In the genomic region with DNA sequence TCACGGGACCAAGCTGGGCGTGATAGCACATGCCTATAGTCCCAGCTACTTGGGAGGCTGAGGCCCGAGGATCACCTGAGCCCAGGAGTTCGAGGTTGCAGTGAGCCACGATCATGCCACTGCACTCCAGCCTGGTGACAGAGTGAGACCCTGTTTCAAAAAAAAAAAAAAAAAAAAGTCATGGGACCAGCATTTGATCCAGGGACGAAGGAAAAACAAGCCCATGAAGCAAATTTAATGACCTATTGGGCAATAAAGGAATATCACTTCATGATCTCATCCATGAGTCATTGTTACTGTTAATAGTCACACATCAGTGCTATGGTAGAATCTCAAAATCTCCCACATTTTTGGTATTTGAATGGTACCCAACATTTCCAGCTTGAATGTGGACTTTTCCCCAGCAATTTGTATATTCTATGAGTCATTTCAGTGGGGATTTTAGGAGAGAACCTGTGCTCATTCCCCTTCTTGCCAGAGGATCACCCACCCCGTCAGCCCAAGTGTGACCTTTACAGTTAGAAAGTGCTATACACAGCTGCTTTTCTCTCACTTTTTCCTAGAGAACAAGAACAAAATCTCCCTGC, we compare ENCODE assay signal across 10 cellular contexts. TPM values are rescaled to one million over a fixed set of nuclear protein-coding genes. Genes with fewer than 3 reads are reported as not detected.
DNase-seq lines count a peak whose midpoint lies in the region; ATAC-seq, FAIRE-seq and TF ChIP-seq lines count a peak whose summit lies in the region.
"Had no signal": no experiment of that assay in that cellular context is flagged by ENCODE, and none has a peak within 500 bp of the region (broad histone marks: within the 10 kb centered on the region; RNA-seq: fewer than 3 reads in every experiment).

No MANE protein-coding gene starts in this region.

- H3K27me3 ChIP-seq in K562 (ENCODE audit: control insufficient read depth in 2 of 2, insufficient read depth in 2 of 2, low read length in 2 of 2): no peaks in the 10 kb centered on the region

- H3K9ac ChIP-seq in K562 (ENCODE audit: insufficient read depth in 1 of 2, low read depth in 2 of 2, low read length in 2 of 2): no peak overlapping the region

- no peaks in the 10 kb centered on the region for H3K79me2 ChIP-seq in K562 (ENCODE audit: control insufficient read depth, insufficient read depth, low read length)

- POLR2A ChIA-PET in K562 (lab: Yijun Ruan, JAX): interaction anchor here (0.7 to 1.3 kb wide), 2 partner anchors 19 to 90 kb away, joined by 3 to 4 read pairs; no protein-coding TSS in a partner anchor

- no peak for DNase-seq in activated naive CD4-positive, alpha-beta T cell treated with anti-CD3 and anti-CD28 coated beads, Interleukin-2, amount 10 ng/mL, durations not matched to agents 7 days and 5 days
- DNase-seq in activated naive CD4-positive, alpha-beta T cell (lab: John Stamatoyannopoulos, UW): no peak
- DNase-seq in K562 (ENCODE audit: extremely low read depth in 1 of 4, low spot score in 3 of 4) (no peak), left colon (no peak), urothelium cell line (ENCODE audit: low spot score) (peak; percentile 51), NCI-H510A (lab: John Stamatoyannopoulos, UW) (no peak), T-helper 1 cell (no peak)
- DNase-seq: COR-L47, head of caudate nucleus had no signal

- H3K36me3 ChIP-seq in K562 (ENCODE audit: control insufficient read depth, insufficient read depth, low read length): no peaks in the 10 kb centered on the region

- intact Hi-C loops in K562 (cut with micrococcal nuclease): no loop called here
- intact Hi-C loops in left colon (cut with DNase I, micrococcal nuclease): no loop called here

- H3K4me3 Mint-ChIP-seq in activated naive CD4-positive, alpha-beta T cell treated with anti-CD3 and anti-CD28 coated beads, Interleukin-2, amount 10 ng/mL, durations not matched to agents 7 days and 5 days: no peak overlapping the region

- ATAC-seq in K562 (no peak), left colon (peak; percentile 35), HG03095 (IDR thresholded peaks at IDR 0.05; ENCODE audit: unreplicated experiment) (no peak)

- no peaks in the 10 kb centered on the region for H4K20me1 ChIP-seq in K562 (replicated peaks; ENCODE audit: control insufficient read depth, insufficient read depth, low read length)

- CTCF ChIA-PET in activated naive CD4-positive, alpha-beta T cell treated with anti-CD3 and anti-CD28 coated beads, Interleukin-2, amount 10 ng/mL, durations not matched to agents 7 days and 5 days (lab: Charles Lee): interaction anchor here (1.1 kb wide), 1 partner anchor 18 kb away, joined by 3 read pairs; no protein-coding TSS in a partner anchor
- CTCF ChIA-PET in K562 (lab: Yijun Ruan, JAX; ENCODE audit: low intra/inter-chr PET ratio): no interaction called here

- H3K4me2 ChIP-seq in K562 (ENCODE audit: insufficient read depth, low read length): no peak overlapping the region

- H3K27ac Mint-ChIP-seq in activated naive CD4-positive, alpha-beta T cell treated with anti-CD3 and anti-CD28 coated beads, Interleukin-2, amount 10 ng/mL, durations not matched to agents 7 days and 5 days: peak overlapping the region; percentile 4

- TF ChIP-seq EP300 in K562 (IDR thresholded peaks at IDR 0.05; ENCODE audit: low read length): no peak

- no peaks in the 10 kb centered on the region for H3K9me1 ChIP-seq in K562 (ENCODE audit: control insufficient read depth, insufficient read depth, low read length)

- no peaks in the 10 kb centered on the region for H3K27me3 Mint-ChIP-seq in activated naive CD4-positive, alpha-beta T cell treated with anti-CD3 and anti-CD28 coated beads, Interleukin-2, amount 10 ng/mL, durations not matched to agents 7 days and 5 days

- H3K27ac ChIP-seq in K562 (ENCODE audit: extremely low read depth, low read depth, low read length): no peak overlapping the region

- BruUV-seq in K562 (replicated peaks; lab: Mats Ljungman, UMichigan): no TSS peak

- H3K36me3 Mint-ChIP-seq in activated naive CD4-positive, alpha-beta T cell treated with anti-CD3 and anti-CD28 coated beads, Interleukin-2, amount 10 ng/mL, durations not matched to agents 7 days and 5 days: peaks cover 19% of the 10 kb centered on the region

- no peak overlapping the region for H2AFZ ChIP-seq in K562 (ENCODE audit: low read depth, low read length)

- H3K4me1 Mint-ChIP-seq in activated naive CD4-positive, alpha-beta T cell treated with anti-CD3 and anti-CD28 coated beads, Interleukin-2, amount 10 ng/mL, durations not matched to agents 7 days and 5 days: peaks cover 10% of the 10 kb centered on the region

- TF ChIP-seq RAD21 in K562 (CRISPR knock-in tag; conservative IDR thresholded peaks at IDR 0.05 in 1 of 2, IDR thresholded peaks at IDR 0.05 in 1 of 2): no peak

- no peak for TF ChIP-seq POLR2A in K562 (conservative IDR thresholded peaks at IDR 0.05)

- FAIRE-seq in K562 (lab: Jason Lieb, UNC) (peak; percentile 35), urothelium cell line (lab: Jason Lieb, UNC) (no peak)

- H3K4me1 ChIP-seq in K562 (replicated peaks in 1 of 2; ENCODE audit: control insufficient read depth in 2 of 2, insufficient read depth in 2 of 2, low read length in 2 of 2): no peaks in the 10 kb centered on the region; a peak in 1 of 5 replicates

- no peak overlapping the region for H3K4me3 ChIP-seq in K562

- TF ChIP-seq CTCF in K562 (IDR thresholded peaks at IDR 0.05 in 2 of 3, conservative IDR thresholded peaks at IDR 0.05 in 1 of 3; ENCODE audit: insufficient read depth in 2 of 3, low read depth in 1 of 3, low read length in 3 of 3): no peak

- in situ Hi-C loops in K562 (cut with MboI): no loop called here

- WGBS in K562 (ENCODE audit: insufficient coverage, low coverage, missing lambda C conversion rate): 40% methylated on average over 7 of the region's 7 CpGs

- H3K9me3 Mint-ChIP-seq in activated naive CD4-positive, alpha-beta T cell treated with anti-CD3 and anti-CD28 coated beads, Interleukin-2, amount 10 ng/mL, durations not matched to agents 7 days and 5 days: peaks cover 8% of the 10 kb centered on the region

- H3K9me3 ChIP-seq in K562 (replicated peaks; ENCODE audit: control insufficient read depth, insufficient read depth, low read depth, low read length): peaks cover 2% of the 10 kb centered on the region; the same call in 1 of the 2 replicates

TF ChIP-seq in K562, 482 proteins besides CTCF, POLR2A, EP300 and RAD21 (continues in another document):
- TF ChIP-seq TRIM24 (IDR thresholded peaks at IDR 0.05): peak; percentile 55 to 62; a peak in 3 of 4 replicates
- no peak for TF ChIP-seq ZNF512 (tag; IDR thresholded peaks at IDR 0.05)
- TF ChIP-seq ETS2 (tag; IDR thresholded peaks at IDR 0.05; ENCODE audit: borderline replicate concordance, poor library complexity, severe bottlenecking): no peak
- no peak for TF ChIP-seq ZNF24 (IDR thresholded peaks at IDR 0.05)

RNA-seq across cellular contexts. Expression of gene SOD2, which starts 8.5 kb away (rescaled TPM):
- 40.8 and 47.2 TPM in 2 replicates for total RNA-seq in K562 (2011; cell fraction: chromatin; rRNA removed; ENCODE audit: low replicate concordance)
- total RNA-seq in K562 (2011; cell fraction: nucleolus; rRNA removed): 16.8 and 23.3 TPM in 2 replicates
- total RNA-seq in K562 (2011; cell fraction: nucleoplasm; rRNA removed): 28.5 and 41.5 TPM in 2 replicates
- total RNA-seq in K562 (2014; rRNA removed) (87.0 and 95.0 TPM in 2 replicates), K562 (2014; rRNA removed; fragmentation: Illumina TruSeq; extraction: Trizol) (120 and 127 TPM in 2 replicates), K562 (2015; rRNA removed; fragmentation: Illumina TruSeq; extraction: Trizol) (113 and 115 TPM in 2 replicates), K562 (2021) (140 and 147 TPM in 2 replicates), left colon (100 to 1,000 TPM; 284 to 402 TPM)
- polyA plus RNA-seq in K562 (2011; rRNA removed) (95.8 and 116 TPM in 2 replicates), K562 (2014; fragmentation: Illumina TruSeq; extraction: Trizol) (113 and 115 TPM in 2 replicates), K562 (2014; fragmentation: Nextera tagmentation; extraction: Ambion mirVana) (10 to 100 TPM; 39.8 to 58.3 TPM), K562 (2014; rRNA removed) (86.6 and 111 TPM in 2 replicates)
- polyA plus RNA-seq in K562 (2011; cell fraction: cytosol; rRNA removed): 66.2 and 79.3 TPM in 2 replicates
- 22.1 and 31.7 TPM in 2 replicates for polyA plus RNA-seq in K562 (2011; cell fraction: nucleus; rRNA removed)
- polyA plus RNA-seq in K562 (2012): 90.1 and 109 TPM in 2 replicates
- polyA minus RNA-seq in K562 (2011; rRNA and poly(A)+ RNA removed): 123 and 131 TPM in 2 replicates
- 56.7 and 65.4 TPM in 2 replicates for polyA minus RNA-seq in K562 (2011; cell fraction: cytosol; rRNA and poly(A)+ RNA removed)
- 17.0 and 33.3 TPM in 2 replicates for polyA minus RNA-seq in K562 (2011; cell fraction: nucleus; rRNA and poly(A)+ RNA removed)

RNA-seq across cellular contexts. Expression of gene WTAP, which starts 25.8 kb away (rescaled TPM):
- 63.3 and 139 TPM in 2 replicates for total RNA-seq in K562 (2011; cell fraction: chromatin; rRNA removed; ENCODE audit: low replicate concordance)
- total RNA-seq in K562 (2011; cell fraction: nucleolus; rRNA removed): 28.2 and 43.2 TPM in 2 replicates
- 89.1 and 167 TPM in 2 replicates for total RNA-seq in K562 (2011; cell fraction: nucleoplasm; rRNA removed)
- total RNA-seq in K562 (2014; rRNA removed): 84.3 and 86.0 TPM in 2 replicates
- 110 and 124 TPM in 2 replicates for total RNA-seq in K562 (2014; rRNA removed; fragmentation: Illumina TruSeq; extraction: Trizol)
- 117 and 123 TPM in 2 replicates for total RNA-seq in K562 (2015; rRNA removed; fragmentation: Illumina TruSeq; extraction: Trizol)
- 105 and 110 TPM in 2 replicates for total RNA-seq in K562 (2021)
- polyA plus RNA-seq in K562 (2011; rRNA removed): 34.7 and 52.4 TPM in 2 replicates
- polyA plus RNA-seq in K562 (2011; cell fraction: cytosol; rRNA removed): 13.4 and 22.5 TPM in 2 replicates
- polyA plus RNA-seq in K562 (2011; cell fraction: nucleus; rRNA removed): 36.2 and 36.5 TPM in 2 replicates
- polyA plus RNA-seq in K562 (2012): 76.6 and 96.2 TPM in 2 replicates
- 143 and 156 TPM in 2 replicates for polyA plus RNA-seq in K562 (2014; fragmentation: Illumina TruSeq; extraction: Trizol)
- 100 to 1,000 TPM in 1 of 2 experiments, 10 to 100 TPM in 1; 73.9 to 115 TPM for polyA plus RNA-seq in K562 (2014; fragmentation: Nextera tagmentation; extraction: Ambion mirVana)
- polyA plus RNA-seq in K562 (2014; rRNA removed): 83.8 and 91.3 TPM in 2 replicates
- 111 TPM in 2 replicates for polyA minus RNA-seq in K562 (2011; rRNA and poly(A)+ RNA removed)
- polyA minus RNA-seq in K562 (2011; cell fraction: cytosol; rRNA and poly(A)+ RNA removed): 27.6 and 33.8 TPM in 2 replicates
- polyA minus RNA-seq in K562 (2011; cell fraction: nucleus; rRNA and poly(A)+ RNA removed): 46.2 and 76.4 TPM in 2 replicates
- total RNA-seq in left colon: 10 to 100 TPM; 73.4 to 79.3 TPM
